ENCODE assay signal across 21 cellular contexts in genomic region chr14:61107148-61107641, GRCh38.
DNase-seq lines count a peak whose midpoint lies in the region; ATAC-seq and TF ChIP-seq lines count a peak whose summit lies in the region.
"Had no signal": no experiment of that assay in that cellular context is flagged by ENCODE, and none has a peak within 500 bp of the region (broad histone marks: within the 10 kb centered on the region; RNA-seq: fewer than 3 reads in every experiment).

No MANE protein-coding gene starts in this region.

- no peak overlapping the region for H3K18ac ChIP-seq in mesendoderm (ENCODE audit: low read length)

- TF ChIP-seq POLR2A in gastroesophageal sphincter (IDR thresholded peaks at IDR 0.05), result no peak
- no peak for TF ChIP-seq POLR2A in gastrocnemius medialis (IDR thresholded peaks at IDR 0.05)

- H3K27me3 ChIP-seq in GM23338 (ENCODE audit: insufficient read depth) (no peaks in the 10 kb centered on the region), gastroesophageal sphincter (peaks cover 8% of the 10 kb centered on the region), gastrocnemius medialis (no peaks in the 10 kb centered on the region), mesendoderm (ENCODE audit: insufficient read depth, low read length, poor library complexity) (no peaks in the 10 kb centered on the region)
- H3K27me3 ChIP-seq: BE2C, right lobe of liver, vagina had no signal

- no peak overlapping the region for H2BK5ac ChIP-seq in mesendoderm (ENCODE audit: low read length)

- no peak for TF ChIP-seq CTCF in GM23338 (conservative IDR thresholded peaks at IDR 0.05; ENCODE audit: low read depth in 2 of 2)
- no peak for TF ChIP-seq CTCF in gastroesophageal sphincter (IDR thresholded peaks at IDR 0.05)
- peak in 1 of 5 experiments; percentile 3 for TF ChIP-seq CTCF in gastrocnemius medialis (IDR thresholded peaks at IDR 0.05 in 4 of 5, conservative IDR thresholded peaks at IDR 0.05 in 1 of 5)

- no peak overlapping the region for H3K4me2 ChIP-seq in GM23338
- H3K4me2 ChIP-seq in mesendoderm (ENCODE audit: low read length), result no peak overlapping the region

- H3K4me1 Mint-ChIP-seq in GM23338, result peaks cover 48% of the 10 kb centered on the region

- no peaks in the 10 kb centered on the region for H3K9me3 ChIP-seq in SK-N-MC (ENCODE audit: low read depth, low read length)
- no peaks in the 10 kb centered on the region for H3K9me3 ChIP-seq in gastroesophageal sphincter
- H3K9me3 ChIP-seq in gastrocnemius medialis, result no peaks in the 10 kb centered on the region
- H3K9me3 ChIP-seq: BE2C, right lobe of liver, vagina had no signal

- 17 to 45% methylated on average over 5 to 13 of the region's 13 CpGs for WGBS in gastroesophageal sphincter (ENCODE audit: low coverage in 1 of 2), 2 donors
- WGBS in mesendoderm (ENCODE audit: extremely low coverage, insufficient coverage, low lambda C conversion rate), result no CpG with 5 or more reads among the region's 13 CpGs

- H3K36me3 ChIP-seq in GM23338 (ENCODE audit: insufficient read depth), result no peaks in the 10 kb centered on the region
- no peaks in the 10 kb centered on the region for H3K36me3 ChIP-seq in SK-N-MC (ENCODE audit: insufficient read depth, low read length)
- H3K36me3 ChIP-seq in gastroesophageal sphincter, result no peaks in the 10 kb centered on the region
- H3K36me3 ChIP-seq in gastrocnemius medialis, result no peaks in the 10 kb centered on the region
- H3K36me3 ChIP-seq in mesendoderm (ENCODE audit: control insufficient read depth, insufficient read depth, low read length), result no peaks in the 10 kb centered on the region
- H3K36me3 ChIP-seq: BE2C, right lobe of liver, vagina had no signal

- peaks cover 8% of the 10 kb centered on the region; the same call in 1 of the 2 replicates for H3K9me2 ChIP-seq in GM23338 (ENCODE audit: insufficient read depth)

- H3F3A ChIP-seq in GM23338 (replicated peaks; ENCODE audit: low read depth), result no peaks in the 10 kb centered on the region

- no peak overlapping the region for H4K5ac ChIP-seq in mesendoderm (ENCODE audit: low read length)

- in situ Hi-C loops in gastrocnemius medialis (cut with MboI; ENCODE audit: low sequenced_read_pairs in 4 of 4), result no loop called here

- H3K9ac ChIP-seq in SK-N-MC (ENCODE audit: insufficient read length) (no peak overlapping the region), mesendoderm (ENCODE audit: low read length) (no peak overlapping the region)

- ATAC-seq in GM23338 (no peak), gastroesophageal sphincter (no peak), gastrocnemius medialis (no peak), HG03135 (IDR thresholded peaks at IDR 0.05; ENCODE audit: unreplicated experiment) (no peak), HG03196 (IDR thresholded peaks at IDR 0.05; ENCODE audit: unreplicated experiment) (no peak)
- ATAC-seq: natural killer cell treated with Interleukin-12 subunit alpha and Interleukin-12 subunit beta and Interleukin-15 and Interleukin-18, amount 100 ng/mL, for 72 hours; right lobe of liver; stimulated activated naive B cell treated with anti-CD40 and anti-IgM and Interleukin-4, amounts not matched to agents 10 μg/mL and 1 μg/mL and 100 μg/mL, for 72 hours had no signal

- H2AK5ac ChIP-seq in mesendoderm (ENCODE audit: low read length), result no peak overlapping the region

- H2AFZ ChIP-seq in GM23338, result peak overlapping the region; percentile 32; the same call in 1 of the 2 replicates

- H3K79me1 ChIP-seq in mesendoderm (ENCODE audit: low read length), result no peaks in the 10 kb centered on the region

- TF ChIP-seq EP300 in gastroesophageal sphincter (IDR thresholded peaks at IDR 0.05), result no peak

- H3K79me2 ChIP-seq in GM23338 (replicated peaks; ENCODE audit: insufficient read depth) (no peaks in the 10 kb centered on the region), mesendoderm (ENCODE audit: control insufficient read depth, insufficient read depth, low read length) (no peaks in the 10 kb centered on the region)

- H3K56ac ChIP-seq in mesendoderm (ENCODE audit: low read length), result no peak overlapping the region

- no peak overlapping the region for H2BK120ac ChIP-seq in mesendoderm (ENCODE audit: low read depth, low read length)

- no peak overlapping the region for H3K23ac ChIP-seq in mesendoderm (ENCODE audit: low read length)

- H4K20me1 ChIP-seq in GM23338 (replicated peaks; ENCODE audit: insufficient read depth), result no peaks in the 10 kb centered on the region

- H4K8ac ChIP-seq in mesendoderm (ENCODE audit: low read depth, low read length), result no peak overlapping the region

- intact Hi-C loops in gastrocnemius medialis (cut with DNase I; ENCODE audit: low total_unique reads), result loop anchor here (5.0 kb wide), 1 partner anchor 80 kb away; no protein-coding TSS in a partner anchor

- peaks cover 16% of the 10 kb centered on the region for H3K36me3 Mint-ChIP-seq in GM23338 (ENCODE audit: low read depth)
- H3K36me3 Mint-ChIP-seq: natural killer cell treated with Interleukin-12 subunit alpha and Interleukin-12 subunit beta and Interleukin-15 and Interleukin-18, amount 100 ng/mL, for 72 hours; stimulated activated naive B cell treated with anti-CD40 and anti-IgM and Interleukin-4, amounts not matched to agents 10 μg/mL and 1 μg/mL and 100 μg/mL, for 72 hours had no signal

- DNase-seq in GM23338 (ENCODE audit: low spot score) (no peak), SK-N-MC (ENCODE audit: low read depth, low spot score) (peak; percentile 84), gastrocnemius medialis (no peak), mesendoderm (no peak), activated T-cell treated with anti-CD3 and anti-CD28 coated beads for 4 hours (no peak)
- DNase-seq: activated CD4-positive, alpha-beta T cell treated with anti-CD3 and anti-CD28 coated beads, Interleukin-2, amount 10 ng/mL, durations not matched to agents 24 days and 14 days; activated T-cell treated with anti-CD3 and anti-CD28 coated beads, Interleukin-2, amount 50 U/mL, for 24 hours; BE2C; cerebellar nuclear complex; DMS153; NCI-H2107; NCI-H748 treated with DMSO at 0.1 percent for 48 hours; right lobe of liver; stimulated activated naive B cell treated with anti-CD40 and anti-IgM and Interleukin-4, amounts not matched to agents 10 μg/mL and 1 μg/mL and 100 μg/mL, for 72 hours; T-helper 9 cell had no signal

- no peak overlapping the region for H2BK15ac ChIP-seq in mesendoderm (replicated peaks; ENCODE audit: low read depth)

- peaks cover 16% of the 10 kb centered on the region; the same call in 2 of the 3 replicates for H3K9me3 Mint-ChIP-seq in GM23338
- H3K9me3 Mint-ChIP-seq: natural killer cell treated with Interleukin-12 subunit alpha and Interleukin-12 subunit beta and Interleukin-15 and Interleukin-18, amount 100 ng/mL, for 72 hours; stimulated activated naive B cell treated with anti-CD40 and anti-IgM and Interleukin-4, amounts not matched to agents 10 μg/mL and 1 μg/mL and 100 μg/mL, for 72 hours had no signal

- H3K4ac ChIP-seq in mesendoderm (ENCODE audit: low read depth, low read length), result no peak overlapping the region

- H3K27ac ChIP-seq in GM23338 (ENCODE audit: low read depth), result no peak overlapping the region
- H3K27ac ChIP-seq in SK-N-MC, result no peak overlapping the region; the same call in 1 of the 2 replicates
- peak overlapping the region in 3 of 4 donors; percentile 16 to 51 (median 25) for H3K27ac ChIP-seq in gastroesophageal sphincter
- H3K27ac ChIP-seq in gastrocnemius medialis, result peak overlapping the region in 3 of 4 donors; percentile 59 to 66 (median 59)
- H3K27ac ChIP-seq in mesendoderm (ENCODE audit: low read depth, low read length), result no peak overlapping the region
- H3K27ac ChIP-seq: epithelial cell of prostate, right lobe of liver, vagina had no signal

- H3K4me1 ChIP-seq in GM23338 (ENCODE audit: insufficient read depth) (peaks cover 25% of the 10 kb centered on the region), gastroesophageal sphincter (peaks cover 3 to 41% (median 32%) of the 10 kb centered on the region in 3 donors), gastrocnemius medialis (peaks cover 60 to 72% of the 10 kb centered on the region in 2 donors), mesendoderm (ENCODE audit: control insufficient read depth, low read depth, low read length) (peaks cover 15% of the 10 kb centered on the region)
- H3K4me1 ChIP-seq: BE2C had no signal

- no peak overlapping the region for H3K27ac Mint-ChIP-seq in GM23338
- H3K27ac Mint-ChIP-seq: activated CD4-positive, alpha-beta T cell treated with anti-CD3 and anti-CD28 coated beads, Interleukin-2, amount 10 ng/mL, durations not matched to agents 24 days and 14 days; activated T-cell treated with anti-CD3 and anti-CD28 coated beads, Interleukin-2, amount 50 U/mL, for 24 hours; stimulated activated naive B cell treated with anti-CD40 and anti-IgM and Interleukin-4, amounts not matched to agents 10 μg/mL and 1 μg/mL and 100 μg/mL, for 72 hours had no signal

- H3K27me3 Mint-ChIP-seq in GM23338 (ENCODE audit: insufficient read depth, low read depth, poor library complexity), result peaks cover 15% of the 10 kb centered on the region
- H3K27me3 Mint-ChIP-seq: activated CD4-positive, alpha-beta T cell treated with anti-CD3 and anti-CD28 coated beads, Interleukin-2, amount 10 ng/mL, durations not matched to agents 24 days and 14 days had no signal

- H3K4me3 Mint-ChIP-seq in GM23338, result no peak overlapping the region
- H3K4me3 Mint-ChIP-seq: activated CD4-positive, alpha-beta T cell treated with anti-CD3 and anti-CD28 coated beads, Interleukin-2, amount 10 ng/mL, durations not matched to agents 24 days and 14 days; activated T-cell treated with anti-CD3 and anti-CD28 coated beads, Interleukin-2, amount 50 U/mL, for 24 hours; natural killer cell treated with Interleukin-12 subunit alpha and Interleukin-12 subunit beta and Interleukin-15 and Interleukin-18, amount 100 ng/mL, for 72 hours; stimulated activated naive B cell treated with anti-CD40 and anti-IgM and Interleukin-4, amounts not matched to agents 10 μg/mL and 1 μg/mL and 100 μg/mL, for 72 hours had no signal

- H3K4me3 ChIP-seq in GM23338 (no peak overlapping the region), SK-N-MC (peak overlapping the region; percentile 3; the same call in 1 of the 2 replicates), gastroesophageal sphincter (no peak overlapping the region), gastrocnemius medialis (no peak overlapping the region), mesendoderm (ENCODE audit: low read length) (no peak overlapping the region)
- H3K4me3 ChIP-seq: right lobe of liver, vagina had no signal

TF ChIP-seq in GM23338, 12 proteins besides CTCF, POLR2A, EP300 and RAD21 (continues in another document):
- TF ChIP-seq STAT1 (IDR thresholded peaks at IDR 0.05; ENCODE audit: unreplicated experiment), result no peak
- TF ChIP-seq ETS1 (IDR thresholded peaks at IDR 0.05), result no peak

Comparison
In these comparisons a context has a peak if more than half of its experiments do, and no peak if none do; other contexts are left out.
1. H3K27ac ChIP-seq: peak in gastroesophageal sphincter (3 of 4) and gastrocnemius medialis (3 of 4); none in GM23338 (single experiment), SK-N-MC (single experiment) and mesendoderm (single experiment).